ENCODE assay signal across 27 cellular contexts in genomic region chr17:10276436-10276835, GRCh38.
"Had no signal": no experiment of that assay in that cellular context is flagged by ENCODE, and none has a peak within 500 bp of the region (broad histone marks: within the 10 kb centered on the region; RNA-seq: fewer than 3 reads in every experiment).

No MANE protein-coding gene starts in this region.

- H3K4me3 Mint-ChIP-seq: activated CD4-positive, alpha-beta T cell treated with anti-CD3 and anti-CD28 coated beads, Interleukin-2, amount 10 ng/mL, durations not matched to agents 24 days and 14 days; activated naive CD8-positive, alpha-beta T cell treated with anti-CD3 and anti-CD28 coated beads for 36 hours; activated T-cell treated with anti-CD3 and anti-CD28 coated beads, Interleukin-2, amount 50 U/mL, for 4 hours; T-helper 1 cell treated with Interleukin-12 subunit alpha and Interleukin-12 subunit beta and Interleukin-4 antibody, amounts not matched to agents 30 μg/mL and 1 μg/mL, for 36 hours; T-helper 2 cell treated with Interferon-gamma antibody and Interleukin-4, amounts not matched to agents 5 μg/mL and 100 μg/mL, for 36 hours had no signal

- H3K27me3 ChIP-seq: ascending aorta, body of pancreas, breast epithelium, SJSA1 had no signal

- H3K9ac ChIP-seq: SK-N-SH had no signal

- H3K9me3 ChIP-seq: ascending aorta, body of pancreas, breast epithelium, MG63, SJSA1, SK-N-SH had no signal

- H3K27me3 Mint-ChIP-seq: activated CD4-positive, alpha-beta T cell treated with anti-CD3 and anti-CD28 coated beads, Interleukin-2, amount 10 ng/mL, durations not matched to agents 24 days and 14 days had no signal

- H3K27ac ChIP-seq: ascending aorta, body of pancreas, breast epithelium, SJSA1 had no signal

- H3K9me3 Mint-ChIP-seq: activated CD4-positive, alpha-beta T cell treated with anti-CD3 and anti-CD28 coated beads, Interleukin-2, amount 10 ng/mL, durations not matched to agents 24 days and 14 days; activated naive CD8-positive, alpha-beta T cell treated with anti-CD3 and anti-CD28 coated beads for 36 hours; activated T-cell treated with anti-CD3 and anti-CD28 coated beads, Interleukin-2, amount 50 U/mL, for 4 hours; T-helper 1 cell treated with Interleukin-12 subunit alpha and Interleukin-12 subunit beta and Interleukin-4 antibody, amounts not matched to agents 30 μg/mL and 1 μg/mL, for 36 hours; T-helper 2 cell treated with Interferon-gamma antibody and Interleukin-4, amounts not matched to agents 5 μg/mL and 100 μg/mL, for 36 hours had no signal

- H3K4me1 ChIP-seq: ascending aorta, body of pancreas, breast epithelium, SJSA1 had no signal

- H3K4me1 Mint-ChIP-seq: activated CD4-positive, alpha-beta T cell treated with anti-CD3 and anti-CD28 coated beads, Interleukin-2, amount 10 ng/mL, durations not matched to agents 24 days and 14 days; activated naive CD8-positive, alpha-beta T cell treated with anti-CD3 and anti-CD28 coated beads for 36 hours had no signal

- H3K4me3 ChIP-seq: ascending aorta, body of pancreas, breast epithelium, MG63, SJSA1 had no signal

- DNase-seq: activated CD4-positive, alpha-beta T cell treated with anti-CD3 and anti-CD28 coated beads, Interleukin-2, amount 10 ng/mL, durations not matched to agents 24 days and 14 days; activated CD4-positive, alpha-beta T cell treated with anti-CD3 and anti-CD28 coated beads, Interleukin-2, amount 50 U/mL, for 4 hours; activated CD8-positive, alpha-beta memory T cell treated with anti-CD3 and anti-CD28 coated beads, Interleukin-2, amount 50 U/mL, for 4 hours; activated effector memory CD4-positive, alpha-beta T cell treated with anti-CD3 and anti-CD28 coated beads, Interleukin-2, amount 50 U/mL, for 16 hours; activated naive CD4-positive, alpha-beta T cell; activated naive CD4-positive, alpha-beta T cell treated with anti-CD3 and anti-CD28 coated beads, Interleukin-2, amount 50 U/mL, for 16 hours; activated naive CD8-positive, alpha-beta T cell treated with anti-CD3 and anti-CD28 coated beads for 36 hours; activated T-cell treated with anti-CD3 and anti-CD28 coated beads for 4 hours; activated T-cell treated with anti-CD3 and anti-CD28 coated beads, Interleukin-2, amount 50 U/mL, for 4 hours; amniotic stem cell; body of pancreas; Kasumi-1; MG63; NCI-H1092; NCI-H1436 treated with DMSO at 0.1 percent for 48 hours; NCI-H1694 treated with DMSO at 0.1 percent for 48 hours; NCI-H2029; NCI-H345; NCI-H524 treated with DMSO at 0.1 percent for 48 hours; SHP77 treated with DMSO at 0.1 percent for 48 hours; SK-N-SH had no signal

- H3K4me2 ChIP-seq: SK-N-SH had no signal

- H3K36me3 ChIP-seq: ascending aorta, breast epithelium, MG63, SJSA1 had no signal

- H3K36me3 Mint-ChIP-seq: activated naive CD8-positive, alpha-beta T cell treated with anti-CD3 and anti-CD28 coated beads for 36 hours had no signal

- ATAC-seq: activated T-cell treated with anti-CD3 and anti-CD28 coated beads, Interleukin-2, amount 50 U/mL, for 4 hours; body of pancreas; Panc1 had no signal

- H3K27ac Mint-ChIP-seq: activated CD4-positive, alpha-beta T cell treated with anti-CD3 and anti-CD28 coated beads, Interleukin-2, amount 10 ng/mL, durations not matched to agents 24 days and 14 days; activated naive CD8-positive, alpha-beta T cell treated with anti-CD3 and anti-CD28 coated beads for 36 hours; T-helper 1 cell treated with Interleukin-12 subunit alpha and Interleukin-12 subunit beta and Interleukin-4 antibody, amounts not matched to agents 30 μg/mL and 1 μg/mL, for 36 hours; T-helper 2 cell treated with Interferon-gamma antibody and Interleukin-4, amounts not matched to agents 5 μg/mL and 100 μg/mL, for 36 hours had no signal
